Comparison of ENCODE assay signal across 17 cellular contexts in the genomic region with DNA sequence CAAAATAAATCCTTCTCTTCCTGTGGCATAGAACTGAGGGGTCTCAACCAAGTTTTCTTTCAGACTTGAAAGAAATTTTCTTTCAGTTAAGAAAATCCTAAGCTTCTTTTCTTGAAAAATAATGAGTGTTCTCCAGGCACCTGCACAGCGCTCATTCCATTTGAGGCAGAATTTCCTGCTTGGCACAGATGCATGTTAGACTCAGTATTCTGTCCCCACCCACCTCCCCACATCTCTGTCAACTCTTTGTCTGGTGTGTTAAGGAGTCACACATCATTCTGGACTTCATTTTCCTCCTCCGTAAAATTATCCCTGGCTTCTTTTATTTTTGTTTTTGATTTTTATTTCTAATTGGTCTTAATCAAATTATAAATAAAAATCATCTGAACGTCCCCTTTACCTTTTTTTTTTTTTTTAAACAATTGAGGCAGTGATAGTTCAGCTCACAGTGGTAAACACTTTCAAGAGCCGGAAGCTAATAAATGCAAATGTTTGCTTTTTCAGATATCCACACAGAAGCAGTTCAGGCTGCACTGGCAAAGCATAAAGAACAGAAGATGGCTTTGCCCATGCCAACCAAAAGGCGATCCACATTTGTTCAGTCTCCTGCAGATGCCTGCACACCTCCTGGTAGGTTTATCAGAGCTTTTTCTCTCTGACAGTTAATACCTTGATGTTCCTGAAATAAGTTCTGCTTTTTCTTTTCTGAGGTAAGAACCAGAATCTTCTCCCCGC.
DNase-seq lines count a peak whose midpoint lies in the region; ATAC-seq and TF ChIP-seq lines count a peak whose summit lies in the region.
"Had no signal": no experiment of that assay in that cellular context is flagged by ENCODE, and none has a peak within 500 bp of the region (broad histone marks: within the 10 kb centered on the region; RNA-seq: fewer than 3 reads in every experiment).

No MANE protein-coding gene starts in this region.

- no peaks in the 10 kb centered on the region for H3K27me3 Mint-ChIP-seq in Caco-2 (ENCODE audit: insufficient read depth, unreplicated experiment)
- H3K27me3 Mint-ChIP-seq in brain: no peaks in the 10 kb centered on the region
- no peaks in the 10 kb centered on the region for H3K27me3 Mint-ChIP-seq in nephron (ENCODE audit: low read depth)
- H3K27me3 Mint-ChIP-seq in naive thymus-derived CD4-positive, alpha-beta T cell: no peaks in the 10 kb centered on the region
- no peaks in the 10 kb centered on the region for H3K27me3 Mint-ChIP-seq in endodermal cell (ENCODE audit: insufficient read depth)
- H3K27me3 Mint-ChIP-seq: activated naive CD4-positive, alpha-beta T cell treated with anti-CD3 and anti-CD28 coated beads, Interleukin-2, amount 50 U/mL, for 24 hours; B cell had no signal

- peak overlapping the region; percentile 38 for H3K4me3 Mint-ChIP-seq in Caco-2 (ENCODE audit: unreplicated experiment)
- peak overlapping the region in 2 of 5 experiments; percentile 9 to 34 for H3K4me3 Mint-ChIP-seq in brain
- H3K4me3 Mint-ChIP-seq in nephron: no peak overlapping the region
- no peak overlapping the region for H3K4me3 Mint-ChIP-seq in naive thymus-derived CD4-positive, alpha-beta T cell
- H3K4me3 Mint-ChIP-seq in endodermal cell: no peak overlapping the region
- H3K4me3 Mint-ChIP-seq: activated naive CD4-positive, alpha-beta T cell treated with anti-CD3 and anti-CD28 coated beads, Interleukin-2, amount 50 U/mL, for 24 hours; B cell had no signal

- H3K27ac Mint-ChIP-seq in Caco-2 (ENCODE audit: unreplicated experiment): peak overlapping the region; percentile 51
- peak overlapping the region in 4 of 5 experiments; percentile 17 to 92 (median 90) for H3K27ac Mint-ChIP-seq in brain
- H3K27ac Mint-ChIP-seq in nephron: peak overlapping the region in 2 of 3 experiments; percentile 12 to 27
- H3K27ac Mint-ChIP-seq in naive thymus-derived CD4-positive, alpha-beta T cell: peak overlapping the region in 1 of 9 donors; percentile 13
- H3K27ac Mint-ChIP-seq in endodermal cell: no peak overlapping the region
- H3K27ac Mint-ChIP-seq: activated naive CD4-positive, alpha-beta T cell treated with anti-CD3 and anti-CD28 coated beads, Interleukin-2, amount 50 U/mL, for 24 hours; B cell had no signal

- WGBS in endodermal cell (ENCODE audit: insufficient coverage in 1 of 2, insufficient read length in 1 of 2), 2 experiments: 91 to 92% methylated on average over 4 to 5 of the region's 6 CpGs

- no peak overlapping the region for H3K9ac ChIP-seq in endodermal cell (ENCODE audit: extremely low read depth, low read length, poor library complexity, severe bottlenecking)

- H3K9me3 Mint-ChIP-seq in Caco-2 (ENCODE audit: unreplicated experiment) (no peaks in the 10 kb centered on the region), brain (peaks cover 0 to 19% (median 5%) of the 10 kb centered on the region in 5 experiments), nephron (peaks cover 4% of the 10 kb centered on the region), endodermal cell (peaks cover 2% of the 10 kb centered on the region)
- peaks cover 0 to 1% (median 0%) of the 10 kb centered on the region in 11 donors for H3K9me3 Mint-ChIP-seq in naive thymus-derived CD4-positive, alpha-beta T cell
- H3K9me3 Mint-ChIP-seq: activated naive CD4-positive, alpha-beta T cell treated with anti-CD3 and anti-CD28 coated beads, Interleukin-2, amount 50 U/mL, for 24 hours had no signal

- H3K36me3 ChIP-seq in Caco-2 (ENCODE audit: control insufficient read depth, insufficient read depth, low read length): no peaks in the 10 kb centered on the region
- peaks cover 0 to 26% (median 5%) of the 10 kb centered on the region in 3 experiments for H3K36me3 ChIP-seq in naive thymus-derived CD4-positive, alpha-beta T cell (ENCODE audit: control insufficient read depth in 2 of 3, insufficient read depth in 3 of 3, low read length in 3 of 3)
- H3K36me3 ChIP-seq in endodermal cell (ENCODE audit: control insufficient read depth, insufficient read depth, low read length): peaks cover 6% of the 10 kb centered on the region
- H3K36me3 ChIP-seq: uterus had no signal

- no TSS peak for BruUV-seq in Caco-2 (replicated peaks; lab: Mats Ljungman, UMichigan)

- peaks cover 14% of the 10 kb centered on the region for H3K4me1 ChIP-seq in Caco-2
- no peaks in the 10 kb centered on the region for H3K4me1 ChIP-seq in naive thymus-derived CD4-positive, alpha-beta T cell (ENCODE audit: control insufficient read depth in 2 of 2, insufficient read depth in 2 of 2, low read length in 2 of 2)
- H3K4me1 ChIP-seq in endodermal cell (ENCODE audit: control insufficient read depth, insufficient read depth, low read length): no peaks in the 10 kb centered on the region
- H3K4me1 ChIP-seq: gastroesophageal sphincter, lower lobe of right lung, uterus had no signal

- TF ChIP-seq CTCF in Caco-2 (IDR thresholded peaks at IDR 0.05; ENCODE audit: insufficient read depth in 1 of 2, low read depth in 1 of 2, low read length in 1 of 2, severe bottlenecking in 1 of 2, unreplicated experiment in 1 of 2) (no peak), brain (conservative IDR thresholded peaks at IDR 0.05) (no peak), nephron (IDR thresholded peaks at IDR 0.05; ENCODE audit: unreplicated experiment in 3 of 3) (no peak), endodermal cell (conservative IDR thresholded peaks at IDR 0.05) (no peak)

- no peak overlapping the region for H3K27ac ChIP-seq in naive thymus-derived CD4-positive, alpha-beta T cell (ENCODE audit: low read depth, low read length)
- H3K27ac ChIP-seq in endodermal cell (ENCODE audit: low read depth, low read length): no peak overlapping the region
- H3K27ac ChIP-seq: gastroesophageal sphincter, lower lobe of right lung, uterus, WERI-Rb-1 had no signal

- POLR2A ChIA-PET in Caco-2 (lab: Charles Lee): interaction anchor here (0.7 to 1.1 kb wide), 2 partner anchors 58 to 155 kb away, joined by 3 to 4 read pairs; partner anchors contain the start of gene DIP2B
- POLR2A ChIA-PET in naive thymus-derived CD4-positive, alpha-beta T cell (lab: Charles Lee): interaction anchor here (0.7 kb wide), 1 partner anchor 1126 kb away, joined by 3 read pairs; no protein-coding TSS in a partner anchor

- H3K27me3 ChIP-seq in Caco-2 (replicated peaks; ENCODE audit: control insufficient read depth, insufficient read depth, low read length): no peaks in the 10 kb centered on the region
- H3K27me3 ChIP-seq in naive thymus-derived CD4-positive, alpha-beta T cell (ENCODE audit: control insufficient read depth in 2 of 2, insufficient read depth in 2 of 2, low read length in 2 of 2): no peaks in the 10 kb centered on the region
- no peaks in the 10 kb centered on the region for H3K27me3 ChIP-seq in endodermal cell (ENCODE audit: control insufficient read depth, insufficient read depth, low read length, poor library complexity, severe bottlenecking)
- H3K27me3 ChIP-seq: gastroesophageal sphincter, uterus had no signal

- H3K4me3 ChIP-seq in Caco-2 (ENCODE audit: low read depth, low read length) (no peak overlapping the region), endodermal cell (ENCODE audit: low read length) (no peak overlapping the region)
- no peak overlapping the region for H3K4me3 ChIP-seq in naive thymus-derived CD4-positive, alpha-beta T cell (ENCODE audit: low read length)
- H3K4me3 ChIP-seq: gastroesophageal sphincter, lower lobe of right lung, uterus had no signal

- H3K4me1 Mint-ChIP-seq in Caco-2 (ENCODE audit: low read depth, unreplicated experiment): peaks cover 21% of the 10 kb centered on the region
- peaks cover 55% of the 10 kb centered on the region for H3K4me1 Mint-ChIP-seq in brain
- peaks cover 34% of the 10 kb centered on the region for H3K4me1 Mint-ChIP-seq in nephron
- peaks cover 0 to 25% (median 6%) of the 10 kb centered on the region in 7 donors for H3K4me1 Mint-ChIP-seq in naive thymus-derived CD4-positive, alpha-beta T cell
- H3K4me1 Mint-ChIP-seq in endodermal cell: no peaks in the 10 kb centered on the region
- H3K4me1 Mint-ChIP-seq: B cell had no signal

- H3K36me3 Mint-ChIP-seq in Caco-2 (ENCODE audit: insufficient read depth, unreplicated experiment) (no peaks in the 10 kb centered on the region), brain (peaks cover 50% of the 10 kb centered on the region), nephron (ENCODE audit: low read depth) (peaks cover 20% of the 10 kb centered on the region), endodermal cell (ENCODE audit: low read depth) (peaks cover 4% of the 10 kb centered on the region)
- peaks cover 0 to 34% (median 17%) of the 10 kb centered on the region in 5 donors for H3K36me3 Mint-ChIP-seq in naive thymus-derived CD4-positive, alpha-beta T cell

- CTCF ChIA-PET in Caco-2 (lab: Charles Lee): interaction anchor here (0.6 to 1.4 kb wide), 5 partner anchors 24 to 919 kb away, joined by 3 to 4 read pairs (median 3); partner anchors contain the start of genes SMARCD1 and TMBIM6
- CTCF ChIA-PET in naive thymus-derived CD4-positive, alpha-beta T cell (lab: Charles Lee): interaction anchor here (0.7 to 1.1 kb wide), 2 partner anchors 20 to 176 kb away, joined by 3 to 4 read pairs; no protein-coding TSS in a partner anchor

- no peak for DNase-seq in Caco-2
- peak; percentile 88 for DNase-seq in NCI-H2029 treated with DMSO at 0.1 percent for 48 hours (lab: John Stamatoyannopoulos, UW)
- no peak for DNase-seq in central memory CD4-positive, alpha-beta T cell
- DNase-seq in naive thymus-derived CD4-positive, alpha-beta T cell: no peak
- DNase-seq in endodermal cell: no peak
- DNase-seq: DMS79; lower lobe of right lung; MV-4-11; stimulated activated naive CD4-positive, alpha-beta T cell treated with Interleukin-2 at 50 U/mL for 16 hours; uterus; WERI-Rb-1 had no signal

- intact Hi-C loops in Caco-2 (cut with micrococcal nuclease; ENCODE audit: unreplicated experiment): no loop called here
- intact Hi-C loops in naive thymus-derived CD4-positive, alpha-beta T cell (cut with micrococcal nuclease): no loop called here

- no peak for ATAC-seq in naive thymus-derived CD4-positive, alpha-beta T cell
- ATAC-seq in HG02938 (IDR thresholded peaks at IDR 0.05; ENCODE audit: unreplicated experiment): no peak
- ATAC-seq: gastroesophageal sphincter, lower lobe of right lung had no signal

- H3K9me3 ChIP-seq in Caco-2: no peaks in the 10 kb centered on the region
- no peaks in the 10 kb centered on the region for H3K9me3 ChIP-seq in naive thymus-derived CD4-positive, alpha-beta T cell (ENCODE audit: control insufficient read depth in 2 of 3, low read length in 3 of 3)
- no peaks in the 10 kb centered on the region for H3K9me3 ChIP-seq in endodermal cell (ENCODE audit: control insufficient read depth, low read length)
- H3K9me3 ChIP-seq: gastroesophageal sphincter, lower lobe of right lung, uterus had no signal
